ENCODE assay signal across 20 cellular contexts in genomic region chr6:40689181-40689580, GRCh38.
"Had no signal": no experiment of that assay in that cellular context is flagged by ENCODE, and none has a peak within 500 bp of the region (broad histone marks: within the 10 kb centered on the region; RNA-seq: fewer than 3 reads in every experiment).

No MANE protein-coding gene starts in this region.

- H3K4me3 ChIP-seq: SJSA1, SK-N-MC had no signal

- DNase-seq: Kasumi-1, MM.1S, NCI-H1092 treated with DMSO at 0.1 percent for 48 hours, NCI-H1436, NCI-H1694, NCI-H1930, NCI-H2081, NCI-H2107, NCI-H226, NCI-H446, NCI-H510A, NCI-H524 treated with DMSO at 0.1 percent for 48 hours, Right ventricle myocardium superior, RPMI8226, SIG-M5, T-helper 2 cell had no signal

- H3K9me3 ChIP-seq: SJSA1 had no signal

- H3K36me3 ChIP-seq: SJSA1 had no signal

- H3K27me3 ChIP-seq: SJSA1 had no signal

- H3K27ac ChIP-seq: HL-60, KMS-11, SJSA1, SK-N-MC had no signal
